Comparison of ENCODE assay signal across 18 cellular contexts in the genomic region with DNA sequence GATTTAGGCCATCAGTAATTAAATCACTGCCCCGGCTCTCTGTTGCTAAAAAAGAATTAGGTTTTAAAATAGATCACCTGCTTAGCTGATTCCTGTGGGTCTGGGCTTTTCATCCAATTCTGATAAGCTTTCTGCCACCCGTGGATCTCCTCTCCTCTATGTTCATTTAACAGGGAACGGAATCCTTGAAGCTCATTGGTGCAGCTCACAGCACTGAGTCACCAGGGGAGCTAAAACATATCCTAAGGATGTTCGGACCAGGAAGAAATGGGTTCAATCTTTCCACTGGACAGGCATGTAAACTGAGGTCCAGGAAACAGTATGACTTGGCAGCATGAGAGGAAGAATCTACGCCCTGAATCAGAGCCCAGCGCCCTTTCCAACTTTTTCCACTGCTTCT.
DNase-seq lines count a peak whose midpoint lies in the region; ATAC-seq and TF ChIP-seq lines count a peak whose summit lies in the region.
"Had no signal": no experiment of that assay in that cellular context is flagged by ENCODE, and none has a peak within 500 bp of the region (broad histone marks: within the 10 kb centered on the region; RNA-seq: fewer than 3 reads in every experiment).

No MANE protein-coding gene starts in this region.

- POLR2A ChIA-PET in RWPE1 (lab: Yijun Ruan, JAX; ENCODE audit: low non-redundant PET), result no interaction called here
- POLR2A ChIA-PET in activated CD4-positive, alpha-beta memory T cell treated with anti-CD3 and anti-CD28 coated beads, Interleukin-2, amount 10 ng/mL, durations not matched to agents 7 days and 5 days (lab: Charles Lee), result no interaction called here

- no peak for TF ChIP-seq CTCF in RWPE1 (conservative IDR thresholded peaks at IDR 0.05; ENCODE audit: low read depth)

- CTCF ChIA-PET in RWPE1 (lab: Yijun Ruan, JAX), result interaction anchor here (0.6 kb wide), 1 partner anchor 15 kb away, joined by 3 read pairs; no protein-coding TSS in a partner anchor
- CTCF ChIA-PET in activated CD4-positive, alpha-beta memory T cell treated with anti-CD3 and anti-CD28 coated beads, Interleukin-2, amount 10 ng/mL, durations not matched to agents 7 days and 5 days (lab: Charles Lee), result no interaction called here

- no peak overlapping the region for H3K4me3 Mint-ChIP-seq in activated CD4-positive, alpha-beta memory T cell treated with anti-CD3 and anti-CD28 coated beads, Interleukin-2, amount 10 ng/mL, durations not matched to agents 7 days and 5 days
- H3K4me3 Mint-ChIP-seq: CD4-positive, alpha-beta T cell had no signal

- no peak overlapping the region for H3K27ac Mint-ChIP-seq in activated CD4-positive, alpha-beta memory T cell treated with anti-CD3 and anti-CD28 coated beads, Interleukin-2, amount 10 ng/mL, durations not matched to agents 7 days and 5 days
- H3K27ac Mint-ChIP-seq: CD4-positive, alpha-beta T cell had no signal

- H3K9me3 Mint-ChIP-seq in activated CD4-positive, alpha-beta memory T cell treated with anti-CD3 and anti-CD28 coated beads, Interleukin-2, amount 10 ng/mL, durations not matched to agents 7 days and 5 days, result peaks cover 29% of the 10 kb centered on the region

- H3K27me3 Mint-ChIP-seq in activated CD4-positive, alpha-beta memory T cell treated with anti-CD3 and anti-CD28 coated beads, Interleukin-2, amount 10 ng/mL, durations not matched to agents 7 days and 5 days, result no peaks in the 10 kb centered on the region
- H3K27me3 Mint-ChIP-seq: CD4-positive, alpha-beta T cell had no signal

- no peak for ATAC-seq in GM21526 (IDR thresholded peaks at IDR 0.05; ENCODE audit: low FRiP score, unreplicated experiment)
- ATAC-seq in GM21786 (IDR thresholded peaks at IDR 0.05; ENCODE audit: unreplicated experiment), result no peak
- ATAC-seq: HCT116, K562, PC-3 had no signal

- no peaks in the 10 kb centered on the region for H3K4me1 Mint-ChIP-seq in activated CD4-positive, alpha-beta memory T cell treated with anti-CD3 and anti-CD28 coated beads, Interleukin-2, amount 10 ng/mL, durations not matched to agents 7 days and 5 days

- peak overlapping the region; percentile 60; the same call in 1 of the 2 replicates for H3K27ac ChIP-seq in RWPE1
- H3K27ac ChIP-seq: SK-N-MC had no signal

- no peaks in the 10 kb centered on the region for H3K36me3 Mint-ChIP-seq in activated CD4-positive, alpha-beta memory T cell treated with anti-CD3 and anti-CD28 coated beads, Interleukin-2, amount 10 ng/mL, durations not matched to agents 7 days and 5 days (ENCODE audit: low read depth)

- DNase-seq in HCEC 1CT, result peak; percentile 71
- peak; percentile 7 for DNase-seq in RWPE1 (ENCODE audit: low spot score)
- DNase-seq in iris pigment epithelial cell (ENCODE audit: low read depth), result peak; percentile 29
- DNase-seq in activated CD4-positive, CD25-positive, alpha-beta regulatory T cell (lab: John Stamatoyannopoulos, UW), result no peak
- DNase-seq in activated CD4-positive, alpha-beta memory T cell treated with anti-CD3 and anti-CD28 coated beads, Interleukin-2, amount 10 ng/mL, durations not matched to agents 7 days and 5 days, result no peak
- DNase-seq: BE2C; CD4-positive, alpha-beta T cell; NCI-H1436; NCI-H2029; NCI-H2171 treated with DMSO at 0.1 percent for 48 hours; NCI-H446 treated with DMSO at 0.1 percent for 48 hours; NCI-H774; PC-3 had no signal

Comparison
In these comparisons a context has a peak if more than half of its experiments do, and no peak if none do; other contexts are left out.
1. DNase-seq: peak in HCEC 1CT (single experiment), RWPE1 (single experiment) and iris pigment epithelial cell (single experiment); none in activated CD4-positive, CD25-positive, alpha-beta regulatory T cell (0 of 4) and activated CD4-positive, alpha-beta memory T cell treated with anti-CD3 and anti-CD28 coated beads, Interleukin-2, amount 10 ng/mL, durations not matched to agents 7 days and 5 days (single experiment).